ENCODE assay signal across 20 cellular contexts in the genomic region with DNA sequence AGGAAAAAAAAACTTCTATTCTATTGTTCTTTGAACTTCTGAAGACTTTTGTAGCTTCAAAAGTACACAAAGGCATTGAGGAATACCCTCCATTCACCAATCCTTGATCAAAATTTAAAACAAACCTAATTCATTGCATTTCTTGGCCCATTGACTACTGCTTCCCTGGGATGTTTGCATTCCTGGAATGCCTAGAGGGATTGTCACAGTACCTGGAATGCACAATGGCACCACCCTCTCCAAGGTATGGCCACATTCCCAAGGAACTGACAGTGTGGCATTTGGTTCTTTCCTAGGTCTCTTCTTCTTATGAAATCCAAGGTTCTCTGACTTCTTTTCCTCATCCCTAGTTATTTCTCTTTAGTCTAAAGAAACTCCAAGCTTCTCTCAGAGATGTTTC.
DNase-seq lines count a peak whose midpoint lies in the region; ATAC-seq and TF ChIP-seq lines count a peak whose summit lies in the region.
"Had no signal": no experiment of that assay in that cellular context is flagged by ENCODE, and none has a peak within 500 bp of the region (broad histone marks: within the 10 kb centered on the region; RNA-seq: fewer than 3 reads in every experiment).

No MANE protein-coding gene starts in this region.

- peak; percentile 49; the same call in 1 of the 3 replicates for ATAC-seq in SK-N-SH treated with all-trans-retinoic acid at 6 μM for 48 hours
- ATAC-seq in WTC11, result peak; percentile 100
- ATAC-seq in GM21619 (IDR thresholded peaks at IDR 0.05; ENCODE audit: unreplicated experiment), result no peak
- ATAC-seq: stimulated activated naive CD8-positive, alpha-beta T cell treated with anti-CD3 and anti-CD28 coated beads, Interleukin-15, Interleukin-2, amounts not matched to agents 100 U/mL and 50 U/mL, for 24 hours had no signal

- TF ChIP-seq POLR2A in ovary (IDR thresholded peaks at IDR 0.05), result no peak

- H2AFZ ChIP-seq in SK-N-SH (ENCODE audit: low read depth), result no peak overlapping the region

- no peaks in the 10 kb centered on the region for H4K20me1 ChIP-seq in SK-N-SH (ENCODE audit: insufficient read depth)

- no peaks in the 10 kb centered on the region for H3K9me2 ChIP-seq in SK-N-SH

- H3K9ac ChIP-seq in SK-N-SH, result no peak overlapping the region

- no peaks in the 10 kb centered on the region for H3K79me2 ChIP-seq in SK-N-SH (ENCODE audit: insufficient read depth)

- H3K36me3 Mint-ChIP-seq in WTC11, result no peaks in the 10 kb centered on the region
- H3K36me3 Mint-ChIP-seq in mesothelial cell of epicardium, result no peaks in the 10 kb centered on the region
- H3K36me3 Mint-ChIP-seq: activated naive CD4-positive, alpha-beta T cell treated with anti-CD3 and anti-CD28 coated beads, Interleukin-2, amount 10 ng/mL, durations not matched to agents 7 days and 5 days had no signal

- no peak overlapping the region for H3K4me2 ChIP-seq in SK-N-SH

- H3K9me3 ChIP-seq in SK-N-SH, result no peaks in the 10 kb centered on the region
- no peaks in the 10 kb centered on the region for H3K9me3 ChIP-seq in ovary
- H3K9me3 ChIP-seq: pancreas had no signal

- intact Hi-C loops in ovary (cut with DNase I), result no loop called here

- POLR2A ChIA-PET in SK-N-SH (lab: Yijun Ruan, JAX) (no interaction called here), WTC11 (lab: Charles Lee) (no interaction called here)

- no peak overlapping the region for H3K4me3 Mint-ChIP-seq in WTC11
- no peak overlapping the region for H3K4me3 Mint-ChIP-seq in mesothelial cell of epicardium
- H3K4me3 Mint-ChIP-seq: activated naive CD4-positive, alpha-beta T cell treated with anti-CD3 and anti-CD28 coated beads, Interleukin-2, amount 10 ng/mL, durations not matched to agents 7 days and 5 days; CD4-positive, alpha-beta T cell; HFFc6 had no signal

- H3K27ac ChIP-seq in SK-N-SH (ENCODE audit: low read depth in 2 of 2, low read length in 1 of 2) (no peak overlapping the region; a peak in 1 of 4 replicates), ovary (no peak overlapping the region)
- H3K27ac ChIP-seq: pancreas had no signal

- H3K4me1 Mint-ChIP-seq in WTC11 (peaks cover 26% of the 10 kb centered on the region), mesothelial cell of epicardium (peaks cover 12% of the 10 kb centered on the region)
- H3K4me1 Mint-ChIP-seq: activated naive CD4-positive, alpha-beta T cell treated with anti-CD3 and anti-CD28 coated beads, Interleukin-2, amount 10 ng/mL, durations not matched to agents 7 days and 5 days had no signal

- no peak for TF ChIP-seq RAD21 in SK-N-SH (IDR thresholded peaks at IDR 0.05; ENCODE audit: low read length)

- H3K27me3 ChIP-seq in SK-N-SH (ENCODE audit: insufficient read depth) (no peaks in the 10 kb centered on the region), ovary (no peaks in the 10 kb centered on the region)
- H3K27me3 ChIP-seq: pancreas had no signal

- DNase-seq in SK-N-SH (no peak), WTC11 (ENCODE audit: low spot score) (peak; percentile 62), iPS-NIHi11 (ENCODE audit: low spot score) (peak; percentile 64), ovary (no peak), GM19240 (ENCODE audit: insufficient read length, low spot score) (no peak), mesothelial cell of epicardium (ENCODE audit: low spot score in 2 of 2, unreplicated experiment in 2 of 2) (no peak)
- DNase-seq: 8988T; activated naive CD4-positive, alpha-beta T cell treated with anti-CD3 and anti-CD28 coated beads, Interleukin-2, amount 10 ng/mL, durations not matched to agents 7 days and 5 days; CD4-positive, alpha-beta T cell; central memory CD4-positive, alpha-beta T cell; EL; foreskin melanocyte; HFFc6; NCI-H2081; NCI-H69; pancreas; stimulated activated naive CD8-positive, alpha-beta T cell treated with anti-CD3 and anti-CD28 coated beads, Interleukin-15, Interleukin-2, amounts not matched to agents 100 U/mL and 50 U/mL, for 24 hours; T-helper 1 cell had no signal

- H3K27ac Mint-ChIP-seq in WTC11 (peak overlapping the region; percentile 66), mesothelial cell of epicardium (no peak overlapping the region)
- H3K27ac Mint-ChIP-seq: activated naive CD4-positive, alpha-beta T cell treated with anti-CD3 and anti-CD28 coated beads, Interleukin-2, amount 10 ng/mL, durations not matched to agents 7 days and 5 days; CD4-positive, alpha-beta T cell; HFFc6 had no signal

- H3K36me3 ChIP-seq in SK-N-SH (replicated peaks in 1 of 2; ENCODE audit: control insufficient read depth in 1 of 2, insufficient read depth in 2 of 2, low read length in 1 of 2) (no peaks in the 10 kb centered on the region), ovary (no peaks in the 10 kb centered on the region)
- H3K36me3 ChIP-seq: pancreas had no signal

- H3K4me3 ChIP-seq in SK-N-SH (ENCODE audit: low read depth in 2 of 2, low read length in 1 of 2), result no peak overlapping the region
- no peak overlapping the region for H3K4me3 ChIP-seq in ovary
- H3K4me3 ChIP-seq: pancreas had no signal

- H3K4me1 ChIP-seq in SK-N-SH (ENCODE audit: control insufficient read depth in 1 of 2, insufficient read depth in 2 of 2, low read depth in 1 of 2, low read length in 1 of 2) (no peaks in the 10 kb centered on the region), ovary (ENCODE audit: insufficient read depth) (no peaks in the 10 kb centered on the region)
- H3K4me1 ChIP-seq: pancreas had no signal

- H3K27me3 Mint-ChIP-seq in WTC11 (ENCODE audit: low read depth) (no peaks in the 10 kb centered on the region), mesothelial cell of epicardium (ENCODE audit: low read depth) (no peaks in the 10 kb centered on the region)
- H3K27me3 Mint-ChIP-seq: activated naive CD4-positive, alpha-beta T cell treated with anti-CD3 and anti-CD28 coated beads, Interleukin-2, amount 10 ng/mL, durations not matched to agents 7 days and 5 days; CD4-positive, alpha-beta T cell had no signal

- CTCF ChIA-PET in SK-N-SH (lab: Yijun Ruan, JAX), result no interaction called here
- CTCF ChIA-PET in WTC11 (lab: Charles Lee), result no interaction called here

- H3K9me3 Mint-ChIP-seq in WTC11, result peaks cover 3% of the 10 kb centered on the region; the same call in 1 of the 2 replicates
- H3K9me3 Mint-ChIP-seq in mesothelial cell of epicardium, result peaks cover 7% of the 10 kb centered on the region
- H3K9me3 Mint-ChIP-seq: activated naive CD4-positive, alpha-beta T cell treated with anti-CD3 and anti-CD28 coated beads, Interleukin-2, amount 10 ng/mL, durations not matched to agents 7 days and 5 days had no signal

- no peak for TF ChIP-seq CTCF in SK-N-SH (IDR thresholded peaks at IDR 0.05)
- TF ChIP-seq CTCF in WTC11 (IDR thresholded peaks at IDR 0.05), result no peak
- no peak for TF ChIP-seq CTCF in ovary (IDR thresholded peaks at IDR 0.05)
- no peak for TF ChIP-seq CTCF in mesothelial cell of epicardium (IDR thresholded peaks at IDR 0.05; ENCODE audit: unreplicated experiment)

- TF ChIP-seq EP300 in SK-N-SH (IDR thresholded peaks at IDR 0.05; ENCODE audit: borderline replicate concordance in 1 of 2, low read depth in 1 of 2, low read length in 1 of 2) (no peak), ovary (IDR thresholded peaks at IDR 0.05) (no peak)

- no peaks in the 10 kb centered on the region for H3F3A ChIP-seq in SK-N-SH (replicated peaks; ENCODE audit: insufficient read depth)

TF ChIP-seq in SK-N-SH treated with all-trans-retinoic acid at 6 μM for 48 hours, 23 proteins besides CTCF, POLR2A, EP300 and RAD21 (continues in another document):
- TF ChIP-seq ISL1 (CRISPR knock-in tag; IDR thresholded peaks at IDR 0.05), result 0 out of 2 replicates have a peak, but pooled peaks have one; percentile 20
- TF ChIP-seq ZFP30 (CRISPR knock-in tag; IDR thresholded peaks at IDR 0.05), result no peak
- no peak for TF ChIP-seq SNAI2 (CRISPR knock-in tag; IDR thresholded peaks at IDR 0.05)

TF ChIP-seq in SK-N-SH, 30 proteins besides CTCF, POLR2A, EP300 and RAD21 (continues in another document):
- TF ChIP-seq, protein P1, sequence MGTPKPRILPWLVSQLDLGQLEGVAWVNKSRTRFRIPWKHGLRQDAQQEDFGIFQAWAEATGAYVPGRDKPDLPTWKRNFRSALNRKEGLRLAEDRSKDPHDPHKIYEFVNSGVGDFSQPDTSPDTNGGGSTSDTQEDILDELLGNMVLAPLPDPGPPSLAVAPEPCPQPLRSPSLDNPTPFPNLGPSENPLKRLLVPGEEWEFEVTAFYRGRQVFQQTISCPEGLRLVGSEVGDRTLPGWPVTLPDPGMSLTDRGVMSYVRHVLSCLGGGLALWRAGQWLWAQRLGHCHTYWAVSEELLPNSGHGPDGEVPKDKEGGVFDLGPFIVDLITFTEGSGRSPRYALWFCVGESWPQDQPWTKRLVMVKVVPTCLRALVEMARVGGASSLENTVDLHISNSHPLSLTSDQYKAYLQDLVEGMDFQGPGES (IDR thresholded peaks at IDR 0.05; ENCODE audit: low read depth, low read length), result no peak

TF ChIP-seq in WTC11, 78 proteins besides CTCF, POLR2A, EP300 and RAD21 (continues in another document):
- TF ChIP-seq TEAD1 (CRISPR knock-in tag; IDR thresholded peaks at IDR 0.05), result peak; percentile 99
- peak; percentile 97 for TF ChIP-seq TEAD4 (CRISPR knock-in tag; IDR thresholded peaks at IDR 0.05)
- TF ChIP-seq, protein P2, sequence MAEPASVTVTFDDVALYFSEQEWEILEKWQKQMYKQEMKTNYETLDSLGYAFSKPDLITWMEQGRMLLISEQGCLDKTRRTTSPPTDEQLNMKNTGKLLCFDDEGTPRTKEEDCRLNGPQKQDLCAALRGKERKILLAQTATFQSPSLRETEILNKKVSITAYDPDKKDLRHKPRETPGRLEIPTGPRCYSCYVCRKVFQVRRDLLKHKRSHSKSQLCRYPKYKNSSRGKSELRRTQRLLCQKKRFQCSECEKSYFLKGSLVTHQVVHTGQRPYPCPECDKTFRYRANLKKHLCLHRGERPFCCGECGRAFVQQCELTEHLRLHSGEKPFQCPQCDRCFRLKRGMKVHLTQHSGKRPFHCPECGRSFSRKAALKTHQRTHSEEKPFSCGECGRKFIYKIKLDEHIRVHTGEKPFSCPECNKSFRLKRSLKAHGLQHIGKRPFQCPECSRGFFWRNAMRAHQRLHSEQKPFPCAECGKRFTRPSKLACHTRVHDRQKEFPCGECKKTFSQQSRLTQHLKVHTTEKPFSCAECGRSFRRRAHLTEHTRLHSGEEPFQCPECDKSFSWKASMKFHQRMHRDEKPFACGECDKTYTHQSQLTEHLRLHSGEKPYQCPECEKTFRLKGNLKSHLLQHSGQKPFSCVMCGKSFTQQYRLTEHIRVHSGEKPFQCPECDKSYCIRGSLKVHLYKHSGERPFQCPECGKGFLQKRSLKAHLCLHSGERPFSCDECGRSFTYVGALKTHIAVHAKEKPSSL (CRISPR knock-in tag; conservative IDR thresholded peaks at IDR 0.05), result 0 out of 2 replicates have a peak, but pooled peaks have one; percentile 28
- TF ChIP-seq PRRX2 (CRISPR knock-in tag; IDR thresholded peaks at IDR 0.05), result 0 out of 2 replicates have a peak, but pooled peaks have one; percentile 60
- TF ChIP-seq CREM (CRISPR knock-in tag; IDR thresholded peaks at IDR 0.05), result no peak
- 0 out of 2 replicates have a peak, but pooled peaks have one; percentile 23 for TF ChIP-seq FOXK1 (CRISPR knock-in tag; IDR thresholded peaks at IDR 0.05)

Comparison
In these comparisons a context has a peak if more than half of its experiments do, and no peak if none do; other contexts are left out.
1. DNase-seq: peak in WTC11 (single experiment) and iPS-NIHi11 (single experiment); none in SK-N-SH (single experiment), ovary (0 of 5), GM19240 (single experiment) and mesothelial cell of epicardium (0 of 2).